Comparison of ENCODE assay signal across 17 cellular contexts in genomic region chr1:93611656-93612055, GRCh38.
DNase-seq lines count a peak whose midpoint lies in the region; ATAC-seq and TF ChIP-seq lines count a peak whose summit lies in the region.
"Had no signal": no experiment of that assay in that cellular context is flagged by ENCODE, and none has a peak within 500 bp of the region (broad histone marks: within the 10 kb centered on the region; RNA-seq: fewer than 3 reads in every experiment).

No MANE protein-coding gene starts in this region.

- H3K27ac ChIP-seq in left ventricle myocardium inferior (replicated peaks) (peak overlapping the region; percentile 84), cingulate gyrus (ENCODE audit: low read depth, low read length) (peak overlapping the region; percentile 25), tibial artery (peak overlapping the region; percentile 80 to 90)
- H3K27ac ChIP-seq: parathyroid adenoma had no signal

- no peak for ATAC-seq in left cardiac atrium
- ATAC-seq: activated CD4-positive, CD25-positive, alpha-beta regulatory T cell treated with anti-CD3 and anti-CD28 coated beads, Interleukin-2, amount 50 U/mL, for 24 hours; natural killer cell treated with Interleukin-12 subunit alpha and Interleukin-12 subunit beta and Interleukin-15 and Interleukin-18, amount 100 ng/mL, for 72 hours had no signal

- peaks cover 95% of the 10 kb centered on the region for H3K4me1 Mint-ChIP-seq in nephron

- no peaks in the 10 kb centered on the region for H3K9me3 ChIP-seq in left ventricle myocardium inferior (replicated peaks)
- H3K9me3 ChIP-seq in tibial artery, result no peaks in the 10 kb centered on the region
- H3K9me3 ChIP-seq: BE2C had no signal

- DNase-seq in left ventricle myocardium inferior (no peak), left cardiac atrium (no peak), tibial artery (no peak), T-helper 2 cell (no peak), NCI-H524 (lab: John Stamatoyannopoulos, UW) (no peak), NCI-H748 treated with DMSO at 0.1 percent for 48 hours (lab: John Stamatoyannopoulos, UW) (no peak)
- DNase-seq: activated CD4-positive, alpha-beta memory T cell treated with anti-CD3 and anti-CD28 coated beads, Interleukin-2, amount 10 ng/mL, durations not matched to agents 7 days and 5 days; activated effector memory CD4-positive, alpha-beta T cell treated with Interleukin-2 at 50 U/mL for 16 hours; BE2C; KBM-7; MM.1S; NCI-H1417 had no signal

- H3K4me1 ChIP-seq in left ventricle myocardium inferior, result peaks cover 99% of the 10 kb centered on the region
- peaks cover 0 to 93% (median 70%) of the 10 kb centered on the region in 4 donors for H3K4me1 ChIP-seq in tibial artery
- H3K4me1 ChIP-seq: parathyroid adenoma had no signal

- H3K27me3 Mint-ChIP-seq in nephron (ENCODE audit: low read depth), result peaks cover 4% of the 10 kb centered on the region

- no peaks in the 10 kb centered on the region for H3K36me3 Mint-ChIP-seq in nephron (ENCODE audit: low read depth)
- H3K36me3 Mint-ChIP-seq: natural killer cell treated with Interleukin-12 subunit alpha and Interleukin-12 subunit beta and Interleukin-15 and Interleukin-18, amount 100 ng/mL, for 72 hours had no signal

- H3K4me3 Mint-ChIP-seq in nephron, result peak overlapping the region in 1 of 3 experiments; percentile 23
- H3K4me3 Mint-ChIP-seq: activated CD4-positive, alpha-beta memory T cell treated with anti-CD3 and anti-CD28 coated beads, Interleukin-2, amount 10 ng/mL, durations not matched to agents 7 days and 5 days; natural killer cell treated with Interleukin-12 subunit alpha and Interleukin-12 subunit beta and Interleukin-15 and Interleukin-18, amount 100 ng/mL, for 72 hours had no signal

- H3K27me3 ChIP-seq in left ventricle myocardium inferior (ENCODE audit: low read depth) (no peaks in the 10 kb centered on the region), tibial artery (no peaks in the 10 kb centered on the region)
- H3K27me3 ChIP-seq: BE2C had no signal

- intact Hi-C loops in left ventricle myocardium inferior (cut with micrococcal nuclease), result no loop called here
- intact Hi-C loops in left cardiac atrium (cut with DNase I), result no loop called here
- intact Hi-C loops in tibial artery (cut with DNase I; ENCODE audit: low total_unique reads), result no loop called here

- H3K9me3 Mint-ChIP-seq in nephron, result no peaks in the 10 kb centered on the region
- H3K9me3 Mint-ChIP-seq: activated CD4-positive, alpha-beta memory T cell treated with anti-CD3 and anti-CD28 coated beads, Interleukin-2, amount 10 ng/mL, durations not matched to agents 7 days and 5 days; natural killer cell treated with Interleukin-12 subunit alpha and Interleukin-12 subunit beta and Interleukin-15 and Interleukin-18, amount 100 ng/mL, for 72 hours had no signal

- H3K4me3 ChIP-seq in left ventricle myocardium inferior (peak overlapping the region; percentile 60), tibial artery (peak overlapping the region; percentile 55 to 63)

- TF ChIP-seq CTCF in left ventricle myocardium inferior (IDR thresholded peaks at IDR 0.05; ENCODE audit: borderline replicate concordance) (no peak), nephron (IDR thresholded peaks at IDR 0.05; ENCODE audit: unreplicated experiment in 3 of 3) (no peak), tibial artery (IDR thresholded peaks at IDR 0.05) (no peak)

- H3K27ac Mint-ChIP-seq in nephron, result peak overlapping the region in 2 of 3 experiments; percentile 71 to 88
- H3K27ac Mint-ChIP-seq: activated CD4-positive, alpha-beta memory T cell treated with anti-CD3 and anti-CD28 coated beads, Interleukin-2, amount 10 ng/mL, durations not matched to agents 7 days and 5 days; natural killer cell treated with Interleukin-12 subunit alpha and Interleukin-12 subunit beta and Interleukin-15 and Interleukin-18, amount 100 ng/mL, for 72 hours had no signal

- no peaks in the 10 kb centered on the region for H3K36me3 ChIP-seq in left ventricle myocardium inferior
- no peaks in the 10 kb centered on the region for H3K36me3 ChIP-seq in tibial artery

Comparison
In these comparisons a context has a peak if more than half of its experiments do, and no peak if none do; other contexts are left out.
1. H3K27ac ChIP-seq: peak in every context shown above with its lines; median percentile 85 in tibial artery; 84 in left ventricle myocardium inferior; 25 in cingulate gyrus.